Comparison of ENCODE assay signal across 8 cellular contexts in the genomic region with DNA sequence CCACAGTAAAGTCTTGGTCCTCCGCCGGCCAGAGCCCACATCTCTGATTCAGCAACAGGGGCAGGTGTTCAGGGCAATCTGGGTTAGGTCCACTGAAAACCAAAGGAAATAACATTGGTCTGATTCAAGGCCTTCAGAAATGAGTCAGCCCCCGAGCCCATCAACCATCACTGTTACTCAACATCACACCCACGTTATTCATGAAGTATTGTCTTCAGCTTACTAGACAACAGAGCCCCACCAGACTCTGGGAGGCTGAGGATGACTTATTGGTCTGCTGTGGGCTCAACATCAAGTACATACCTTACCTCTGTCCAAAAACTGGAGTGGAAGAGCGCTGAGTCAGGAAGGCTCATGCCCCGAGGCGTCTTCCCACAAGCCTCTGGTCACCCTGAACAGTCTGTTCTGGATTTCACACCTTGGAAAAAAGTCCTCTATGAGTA.
DNase-seq lines count a peak whose midpoint lies in the region; ATAC-seq and TF ChIP-seq lines count a peak whose summit lies in the region.

No MANE protein-coding gene starts in this region.

- H3K36me3 ChIP-seq in SJCRH30: no peaks in the 10 kb centered on the region

- peak; percentile 91 for ATAC-seq in HG02870 (IDR thresholded peaks at IDR 0.05; ENCODE audit: unreplicated experiment)

- peak overlapping the region; percentile 59 for H3K27ac ChIP-seq in SJCRH30

- no peak for TF ChIP-seq CTCF in fibroblast of mammary gland (conservative IDR thresholded peaks at IDR 0.05; ENCODE audit: control insufficient read depth, insufficient read depth, low read depth, low read length)

- peak; percentile 49 for DNase-seq in stimulated activated CD4-positive, alpha-beta T cell treated with anti-CD3 and anti-CD28 coated beads, Interleukin-15, amount 100 ng/mL, for 24 hours
- DNase-seq in stimulated activated CD4-positive, alpha-beta T cell treated with anti-CD3 and anti-CD28 coated beads, Interleukin-4, amount 100 ng/mL, for 1 hour: no peak
- DNase-seq in SJCRH30 (peak; percentile 46 to 60), fibroblast of mammary gland (ENCODE audit: low read depth) (peak; percentile 100), KG1 (lab: John Stamatoyannopoulos, UW) (no peak), NCI-H1930 (lab: John Stamatoyannopoulos, UW) (no peak)
- peak; percentile 39 to 50 for DNase-seq in stimulated activated CD8-positive, alpha-beta memory T cell treated with anti-CD3 and anti-CD28 coated beads, Interleukin-15, amount 100 ng/mL, for 48 hours (ENCODE audit: low read depth in 2 of 2)

- H3K4me3 ChIP-seq in SJCRH30 (no peak overlapping the region), fibroblast of mammary gland (ENCODE audit: control insufficient read depth, low read depth, low read length) (no peak overlapping the region)

- no peaks in the 10 kb centered on the region for H3K27me3 ChIP-seq in SJCRH30

- H3K9me3 ChIP-seq in SJCRH30 (replicated peaks): peaks cover 8% of the 10 kb centered on the region; the same call in 1 of the 2 replicates

- H3K4me1 ChIP-seq in SJCRH30: peaks cover 26% of the 10 kb centered on the region

Comparison
In these comparisons a context has a peak if more than half of its experiments do, and no peak if none do; other contexts are left out.
1. DNase-seq: peak in stimulated activated CD4-positive, alpha-beta T cell treated with anti-CD3 and anti-CD28 coated beads, Interleukin-15, amount 100 ng/mL, for 24 hours (single experiment), SJCRH30 (2 of 2), fibroblast of mammary gland (single experiment) and stimulated activated CD8-positive, alpha-beta memory T cell treated with anti-CD3 and anti-CD28 coated beads, Interleukin-15, amount 100 ng/mL, for 48 hours (2 of 2); none in stimulated activated CD4-positive, alpha-beta T cell treated with anti-CD3 and anti-CD28 coated beads, Interleukin-4, amount 100 ng/mL, for 1 hour (single experiment), KG1 (single experiment) and NCI-H1930 (0 of 2).